ENCODE assay signal across 8 cellular contexts in the genomic region with DNA sequence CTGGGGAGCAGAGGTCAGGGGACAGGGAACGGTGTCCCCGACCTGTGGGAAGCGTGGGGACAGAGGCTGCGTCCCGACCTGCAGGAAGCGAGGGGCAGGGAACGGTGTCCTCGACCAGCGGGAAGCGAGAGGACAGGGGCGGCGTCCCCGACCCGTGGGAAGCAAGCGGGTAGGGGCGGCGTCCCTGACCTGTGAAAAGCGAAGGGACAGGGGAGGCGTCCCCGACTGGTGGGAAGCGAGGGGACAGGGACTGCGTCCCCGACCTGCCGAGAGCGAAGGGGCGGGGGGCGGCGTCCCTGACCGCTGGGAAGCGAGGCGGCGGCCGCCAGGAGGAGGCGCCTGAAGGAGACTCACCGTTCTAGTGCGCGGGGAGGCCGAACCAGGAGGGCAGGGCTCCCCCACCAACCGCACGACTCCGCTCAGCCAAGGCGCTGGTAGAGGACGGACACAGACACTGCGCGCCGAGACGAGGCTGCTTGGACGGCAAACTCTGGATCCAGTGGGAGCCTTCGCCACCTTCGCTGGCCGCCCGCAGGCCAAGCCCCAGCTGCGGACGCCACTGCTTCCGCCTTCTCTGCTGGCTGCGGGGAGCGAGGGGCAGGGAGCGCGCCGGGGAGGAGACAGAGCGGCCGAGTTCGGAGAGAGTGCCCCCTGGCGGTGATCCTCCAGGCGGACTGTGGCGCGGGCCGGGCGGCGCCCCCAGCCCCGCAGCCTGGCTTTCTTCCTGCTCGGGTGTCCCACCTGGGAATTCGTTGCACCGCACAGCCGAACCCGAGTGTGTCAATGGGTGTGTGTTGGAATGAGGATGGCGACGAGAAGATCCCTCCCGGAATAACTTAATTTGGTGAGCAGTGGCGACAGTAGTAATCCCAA. TPM values are rescaled to one million over a fixed set of nuclear protein-coding genes. Genes with fewer than 3 reads are reported as not detected.
DNase-seq lines count a peak whose midpoint lies in the region; ATAC-seq and TF ChIP-seq lines count a peak whose summit lies in the region.

A gene with protein sequence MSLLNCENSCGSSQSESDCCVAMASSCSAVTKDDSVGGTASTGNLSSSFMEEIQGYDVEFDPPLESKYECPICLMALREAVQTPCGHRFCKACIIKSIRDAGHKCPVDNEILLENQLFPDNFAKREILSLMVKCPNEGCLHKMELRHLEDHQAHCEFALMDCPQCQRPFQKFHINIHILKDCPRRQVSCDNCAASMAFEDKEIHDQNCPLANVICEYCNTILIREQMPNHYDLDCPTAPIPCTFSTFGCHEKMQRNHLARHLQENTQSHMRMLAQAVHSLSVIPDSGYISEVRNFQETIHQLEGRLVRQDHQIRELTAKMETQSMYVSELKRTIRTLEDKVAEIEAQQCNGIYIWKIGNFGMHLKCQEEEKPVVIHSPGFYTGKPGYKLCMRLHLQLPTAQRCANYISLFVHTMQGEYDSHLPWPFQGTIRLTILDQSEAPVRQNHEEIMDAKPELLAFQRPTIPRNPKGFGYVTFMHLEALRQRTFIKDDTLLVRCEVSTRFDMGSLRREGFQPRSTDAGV (minus strand): TSS at position 579 of the 873 bp plus-strand sequence. CDS start 8,757 bp downstream, outside the sequence.

- peaks cover 9% of the 10 kb centered on the region for H3K27me3 Mint-ChIP-seq in activated B cell treated with CpG ODN at 0.5 μM for 24 hours

- H3K27ac ChIP-seq in AG04450 (ENCODE audit: low read depth, low read length): peak within 1 kb of the TSS; percentile 63

- H3K9me3 Mint-ChIP-seq in activated B cell treated with CpG ODN at 0.5 μM for 24 hours: peaks cover 3% of the 10 kb centered on the region

- peak within 1 kb of the TSS; percentile 97 for H3K4me3 Mint-ChIP-seq in activated B cell treated with CpG ODN at 0.5 μM for 24 hours

- H3K4me3 ChIP-seq in AG04450 (ENCODE audit: low read depth, low read length) (peak within 1 kb of the TSS; percentile 95), cardiac fibroblast (replicated peaks in 1 of 2; ENCODE audit: low read depth in 2 of 2, low read length in 2 of 2) (peak within 1 kb of the TSS; percentile 96 to 100)

- intact Hi-C loops in activated B cell treated with CpG ODN at 0.5 μM for 24 hours (cut with micrococcal nuclease): loop anchor here (1.0 kb wide), 4 partner anchors 18 to 848 kb away; a partner anchor contains a TSS

- H3K4me1 Mint-ChIP-seq in activated B cell treated with CpG ODN at 0.5 μM for 24 hours: peaks cover 19% of the 10 kb centered on the region

- ATAC-seq in GM18861 (IDR thresholded peaks at IDR 0.05; ENCODE audit: unreplicated experiment) (peak; percentile 95), HG03095 (IDR thresholded peaks at IDR 0.05; ENCODE audit: unreplicated experiment) (peak; percentile 96), activated B cell treated with CpG ODN at 0.5 μM for 24 hours (ENCODE audit: low read depth) (peak; percentile 95)

- TF ChIP-seq CTCF in AG04450 (IDR thresholded peaks at IDR 0.05; ENCODE audit: low read depth, low read length): peak; percentile 80
- peak; percentile 72 for TF ChIP-seq CTCF in activated B cell treated with CpG ODN at 0.5 μM for 24 hours (IDR thresholded peaks at IDR 0.05)
- peak; percentile 77 for TF ChIP-seq CTCF in cardiac fibroblast (IDR thresholded peaks at IDR 0.05; ENCODE audit: low read depth, low read length)

- CTCF ChIA-PET in AG04450 (lab: Charles Lee): interaction anchor here (0.6 to 2.9 kb wide), 10 partner anchors 10 to 1670 kb away, joined by 3 to 25 read pairs (median 4); no protein-coding TSS in a partner anchor
- CTCF ChIA-PET in activated B cell treated with CpG ODN at 0.5 μM for 24 hours (lab: Charles Lee): interaction anchor here (0.7 to 3.6 kb wide), 12 partner anchors 8 to 237 kb away, joined by 3 to 22 read pairs (median 4); a partner anchor contains a TSS

- POLR2A ChIA-PET in AG04450 (lab: Yijun Ruan, JAX) (interaction anchor here (1.0 to 1.8 kb wide), 2 partner anchors 10 to 134 kb away, joined by 3 to 5 read pairs; no protein-coding TSS in a partner anchor), activated B cell treated with CpG ODN at 0.5 μM for 24 hours (lab: Charles Lee) (interaction anchor here (0.6 to 2.1 kb wide), 4 partner anchors 16 to 220 kb away, joined by 3 to 10 read pairs (median 5); a partner anchor contains a TSS)

- peaks cover 22% of the 10 kb centered on the region for H3K36me3 Mint-ChIP-seq in activated B cell treated with CpG ODN at 0.5 μM for 24 hours (ENCODE audit: low read depth)

- H3K27me3 ChIP-seq in AG04450 (ENCODE audit: control insufficient read depth, insufficient read depth, low read length): peaks cover 2% of the 10 kb centered on the region

- H3K27ac Mint-ChIP-seq in activated B cell treated with CpG ODN at 0.5 μM for 24 hours: peak within 1 kb of the TSS; percentile 91

- H3K9me3 ChIP-seq in AG04450 (ENCODE audit: control insufficient read depth, insufficient read depth, low read length): peaks cover 8% of the 10 kb centered on the region

- DNase-seq in AG04450 (ENCODE audit: low read depth, low spot score) (peak; percentile 43), NCI-H2171 treated with DMSO at 0.1 percent for 48 hours (lab: John Stamatoyannopoulos, UW) (peak; percentile 94), activated B cell treated with CpG ODN at 0.5 μM for 24 hours (peak; percentile 92), cardiac fibroblast (ENCODE audit: low read depth in 2 of 2) (peak; percentile 87 to 88), iris pigment epithelial cell (ENCODE audit: low read depth) (peak; percentile 80)
- peak; percentile 92 for DNase-seq in stimulated activated CD4-positive, alpha-beta T cell treated with anti-CD3 and anti-CD28 coated beads, Interleukin-12 subunit alpha, Interleukin-12 subunit beta, amount 100 ng/mL, for 4 hours

RNA-seq across cellular contexts. Expression of the gene that starts here (rescaled TPM):
- polyA plus RNA-seq in AG04450 (2011; rRNA removed): 9.1 and 10.0 TPM in 2 replicates
- polyA minus RNA-seq in AG04450 (2011; rRNA and poly(A)+ RNA removed): 11.1 and 11.9 TPM in 2 replicates
- 16.9 and 19.3 TPM in 2 replicates for total RNA-seq in activated B cell treated with CpG ODN at 0.5 μM for 24 hours

Comparison
In these comparisons a context has a peak if more than half of its experiments do, and no peak if none do; other contexts are left out.
1. Peak in every context shown above with its lines: DNase-seq, ATAC-seq, H3K4me3 ChIP-seq and H3K27ac ChIP-seq.
2. DNase-seq: peak in every context shown above with its lines; median percentile 94 in NCI-H2171 treated with DMSO at 0.1 percent for 48 hours; 92 in activated B cell treated with CpG ODN at 0.5 μM for 24 hours; 92 in stimulated activated CD4-positive, alpha-beta T cell treated with anti-CD3 and anti-CD28 coated beads, Interleukin-12 subunit alpha, Interleukin-12 subunit beta, amount 100 ng/mL, for 4 hours; 88 in cardiac fibroblast; 80 in iris pigment epithelial cell; 43 in AG04450.